In genomic region chr10:77970869-77971803, GRCh38 we compare ENCODE assay signal across 1 cellular context.
TF ChIP-seq lines count a peak whose summit lies in the region.

No MANE protein-coding gene starts in this region.

TF ChIP-seq in HepG2, 621 proteins besides CTCF, POLR2A, EP300 and RAD21 (continued from another document and continues in another):
- TF ChIP-seq RERE (CRISPR knock-in tag; IDR thresholded peaks at IDR 0.05; ENCODE audit: low read depth) (no peak), ZNF3 (CRISPR knock-in tag; IDR thresholded peaks at IDR 0.05) (peak; percentile 67; the same call in 1 of the 2 replicates), ZBED4 (CRISPR knock-in tag; IDR thresholded peaks at IDR 0.05; ENCODE audit: borderline replicate concordance) (no peak), KMT2B (CRISPR knock-in tag; IDR thresholded peaks at IDR 0.05) (no peak; the same call in 1 of the 2 replicates), ZNF598 (CRISPR knock-in tag; IDR thresholded peaks at IDR 0.05; ENCODE audit: borderline replicate concordance) (no peak), RELA (CRISPR knock-in tag; IDR thresholded peaks at IDR 0.05) (no peak), ZNF256 (CRISPR knock-in tag; conservative IDR thresholded peaks at IDR 0.05) (no peak), ZNF484 (CRISPR knock-in tag; IDR thresholded peaks at IDR 0.05; ENCODE audit: borderline replicate concordance, low read depth) (no peak), ZSCAN22 (CRISPR knock-in tag; IDR thresholded peaks at IDR 0.05) (no peak), BHLHE40 (IDR thresholded peaks at IDR 0.05; ENCODE audit: low read length) (no peak), ZNF121 (CRISPR knock-in tag; IDR thresholded peaks at IDR 0.05) (no peak)
- TF ChIP-seq, protein P1, sequence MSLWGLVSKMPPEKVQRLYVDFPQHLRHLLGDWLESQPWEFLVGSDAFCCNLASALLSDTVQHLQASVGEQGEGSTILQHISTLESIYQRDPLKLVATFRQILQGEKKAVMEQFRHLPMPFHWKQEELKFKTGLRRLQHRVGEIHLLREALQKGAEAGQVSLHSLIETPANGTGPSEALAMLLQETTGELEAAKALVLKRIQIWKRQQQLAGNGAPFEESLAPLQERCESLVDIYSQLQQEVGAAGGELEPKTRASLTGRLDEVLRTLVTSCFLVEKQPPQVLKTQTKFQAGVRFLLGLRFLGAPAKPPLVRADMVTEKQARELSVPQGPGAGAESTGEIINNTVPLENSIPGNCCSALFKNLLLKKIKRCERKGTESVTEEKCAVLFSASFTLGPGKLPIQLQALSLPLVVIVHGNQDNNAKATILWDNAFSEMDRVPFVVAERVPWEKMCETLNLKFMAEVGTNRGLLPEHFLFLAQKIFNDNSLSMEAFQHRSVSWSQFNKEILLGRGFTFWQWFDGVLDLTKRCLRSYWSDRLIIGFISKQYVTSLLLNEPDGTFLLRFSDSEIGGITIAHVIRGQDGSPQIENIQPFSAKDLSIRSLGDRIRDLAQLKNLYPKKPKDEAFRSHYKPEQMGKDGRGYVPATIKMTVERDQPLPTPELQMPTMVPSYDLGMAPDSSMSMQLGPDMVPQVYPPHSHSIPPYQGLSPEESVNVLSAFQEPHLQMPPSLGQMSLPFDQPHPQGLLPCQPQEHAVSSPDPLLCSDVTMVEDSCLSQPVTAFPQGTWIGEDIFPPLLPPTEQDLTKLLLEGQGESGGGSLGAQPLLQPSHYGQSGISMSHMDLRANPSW (CRISPR knock-in tag; IDR thresholded peaks at IDR 0.05; ENCODE audit: borderline replicate concordance), result no peak
- TF ChIP-seq, protein P2, sequence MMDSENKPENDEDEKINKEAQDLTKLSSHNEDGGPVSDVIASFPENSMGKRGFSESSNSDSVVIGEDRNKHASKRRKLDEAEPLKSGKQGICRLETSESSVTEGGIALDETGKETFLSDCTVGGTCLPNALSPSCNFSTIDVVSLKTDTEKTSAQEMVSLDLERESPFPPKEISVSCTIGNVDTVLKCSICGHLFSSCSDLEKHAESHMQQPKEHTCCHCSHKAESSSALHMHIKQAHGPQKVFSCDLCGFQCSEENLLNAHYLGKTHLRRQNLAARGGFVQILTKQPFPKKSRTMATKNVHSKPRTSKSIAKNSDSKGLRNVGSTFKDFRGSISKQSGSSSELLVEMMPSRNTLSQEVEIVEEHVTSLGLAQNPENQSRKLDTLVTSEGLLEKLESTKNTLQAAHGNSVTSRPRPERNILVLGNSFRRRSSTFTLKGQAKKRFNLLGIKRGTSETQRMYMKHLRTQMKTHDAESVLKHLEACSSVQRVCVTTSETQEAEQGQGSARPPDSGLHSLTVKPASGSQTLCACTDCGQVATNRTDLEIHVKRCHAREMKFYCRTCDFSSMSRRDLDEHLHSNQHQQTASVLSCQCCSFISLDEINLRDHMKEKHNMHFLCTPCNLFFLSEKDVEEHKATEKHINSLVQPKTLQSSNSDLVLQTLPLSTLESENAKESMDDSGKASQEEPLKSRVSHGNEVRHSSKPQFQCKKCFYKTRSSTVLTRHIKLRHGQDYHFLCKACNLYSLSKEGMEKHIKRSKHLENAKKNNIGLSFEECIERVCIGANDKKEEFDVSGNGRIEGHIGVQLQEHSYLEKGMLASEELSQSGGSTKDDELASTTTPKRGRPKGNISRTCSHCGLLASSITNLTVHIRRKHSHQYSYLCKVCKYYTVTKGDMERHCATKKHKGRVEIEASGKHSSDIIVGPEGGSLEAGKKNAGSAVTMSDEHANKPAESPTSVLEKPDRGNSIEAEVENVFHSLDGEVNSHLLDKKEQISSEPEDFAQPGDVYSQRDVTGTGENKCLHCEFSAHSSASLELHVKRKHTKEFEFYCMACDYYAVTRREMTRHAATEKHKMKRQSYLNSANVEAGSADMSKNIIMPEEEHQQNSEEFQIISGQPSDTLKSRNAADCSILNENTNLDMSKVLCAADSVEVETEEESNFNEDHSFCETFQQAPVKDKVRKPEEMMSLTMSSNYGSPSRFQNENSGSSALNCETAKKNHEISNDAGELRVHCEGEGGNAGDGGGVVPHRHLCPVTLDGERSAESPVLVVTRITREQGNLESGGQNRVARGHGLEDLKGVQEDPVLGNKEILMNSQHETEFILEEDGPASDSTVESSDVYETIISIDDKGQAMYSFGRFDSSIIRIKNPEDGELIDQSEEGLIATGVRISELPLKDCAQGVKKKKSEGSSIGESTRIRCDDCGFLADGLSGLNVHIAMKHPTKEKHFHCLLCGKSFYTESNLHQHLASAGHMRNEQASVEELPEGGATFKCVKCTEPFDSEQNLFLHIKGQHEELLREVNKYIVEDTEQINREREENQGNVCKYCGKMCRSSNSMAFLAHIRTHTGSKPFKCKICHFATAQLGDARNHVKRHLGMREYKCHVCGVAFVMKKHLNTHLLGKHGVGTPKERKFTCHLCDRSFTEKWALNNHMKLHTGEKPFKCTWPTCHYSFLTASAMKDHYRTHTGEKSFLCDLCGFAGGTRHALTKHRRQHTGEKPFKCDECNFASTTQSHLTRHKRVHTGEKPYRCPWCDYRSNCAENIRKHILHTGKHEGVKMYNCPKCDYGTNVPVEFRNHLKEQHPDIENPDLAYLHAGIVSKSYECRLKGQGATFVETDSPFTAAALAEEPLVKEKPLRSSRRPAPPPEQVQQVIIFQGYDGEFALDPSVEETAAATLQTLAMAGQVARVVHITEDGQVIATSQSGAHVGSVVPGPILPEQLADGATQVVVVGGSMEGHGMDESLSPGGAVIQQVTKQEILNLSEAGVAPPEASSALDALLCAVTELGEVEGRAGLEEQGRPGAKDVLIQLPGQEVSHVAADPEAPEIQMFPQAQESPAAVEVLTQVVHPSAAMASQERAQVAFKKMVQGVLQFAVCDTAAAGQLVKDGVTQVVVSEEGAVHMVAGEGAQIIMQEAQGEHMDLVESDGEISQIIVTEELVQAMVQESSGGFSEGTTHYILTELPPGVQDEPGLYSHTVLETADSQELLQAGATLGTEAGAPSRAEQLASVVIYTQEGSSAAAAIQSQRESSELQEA (CRISPR knock-in tag; IDR thresholded peaks at IDR 0.05; ENCODE audit: not compliant biosample characterization), result no peak
- TF ChIP-seq, protein P3, sequence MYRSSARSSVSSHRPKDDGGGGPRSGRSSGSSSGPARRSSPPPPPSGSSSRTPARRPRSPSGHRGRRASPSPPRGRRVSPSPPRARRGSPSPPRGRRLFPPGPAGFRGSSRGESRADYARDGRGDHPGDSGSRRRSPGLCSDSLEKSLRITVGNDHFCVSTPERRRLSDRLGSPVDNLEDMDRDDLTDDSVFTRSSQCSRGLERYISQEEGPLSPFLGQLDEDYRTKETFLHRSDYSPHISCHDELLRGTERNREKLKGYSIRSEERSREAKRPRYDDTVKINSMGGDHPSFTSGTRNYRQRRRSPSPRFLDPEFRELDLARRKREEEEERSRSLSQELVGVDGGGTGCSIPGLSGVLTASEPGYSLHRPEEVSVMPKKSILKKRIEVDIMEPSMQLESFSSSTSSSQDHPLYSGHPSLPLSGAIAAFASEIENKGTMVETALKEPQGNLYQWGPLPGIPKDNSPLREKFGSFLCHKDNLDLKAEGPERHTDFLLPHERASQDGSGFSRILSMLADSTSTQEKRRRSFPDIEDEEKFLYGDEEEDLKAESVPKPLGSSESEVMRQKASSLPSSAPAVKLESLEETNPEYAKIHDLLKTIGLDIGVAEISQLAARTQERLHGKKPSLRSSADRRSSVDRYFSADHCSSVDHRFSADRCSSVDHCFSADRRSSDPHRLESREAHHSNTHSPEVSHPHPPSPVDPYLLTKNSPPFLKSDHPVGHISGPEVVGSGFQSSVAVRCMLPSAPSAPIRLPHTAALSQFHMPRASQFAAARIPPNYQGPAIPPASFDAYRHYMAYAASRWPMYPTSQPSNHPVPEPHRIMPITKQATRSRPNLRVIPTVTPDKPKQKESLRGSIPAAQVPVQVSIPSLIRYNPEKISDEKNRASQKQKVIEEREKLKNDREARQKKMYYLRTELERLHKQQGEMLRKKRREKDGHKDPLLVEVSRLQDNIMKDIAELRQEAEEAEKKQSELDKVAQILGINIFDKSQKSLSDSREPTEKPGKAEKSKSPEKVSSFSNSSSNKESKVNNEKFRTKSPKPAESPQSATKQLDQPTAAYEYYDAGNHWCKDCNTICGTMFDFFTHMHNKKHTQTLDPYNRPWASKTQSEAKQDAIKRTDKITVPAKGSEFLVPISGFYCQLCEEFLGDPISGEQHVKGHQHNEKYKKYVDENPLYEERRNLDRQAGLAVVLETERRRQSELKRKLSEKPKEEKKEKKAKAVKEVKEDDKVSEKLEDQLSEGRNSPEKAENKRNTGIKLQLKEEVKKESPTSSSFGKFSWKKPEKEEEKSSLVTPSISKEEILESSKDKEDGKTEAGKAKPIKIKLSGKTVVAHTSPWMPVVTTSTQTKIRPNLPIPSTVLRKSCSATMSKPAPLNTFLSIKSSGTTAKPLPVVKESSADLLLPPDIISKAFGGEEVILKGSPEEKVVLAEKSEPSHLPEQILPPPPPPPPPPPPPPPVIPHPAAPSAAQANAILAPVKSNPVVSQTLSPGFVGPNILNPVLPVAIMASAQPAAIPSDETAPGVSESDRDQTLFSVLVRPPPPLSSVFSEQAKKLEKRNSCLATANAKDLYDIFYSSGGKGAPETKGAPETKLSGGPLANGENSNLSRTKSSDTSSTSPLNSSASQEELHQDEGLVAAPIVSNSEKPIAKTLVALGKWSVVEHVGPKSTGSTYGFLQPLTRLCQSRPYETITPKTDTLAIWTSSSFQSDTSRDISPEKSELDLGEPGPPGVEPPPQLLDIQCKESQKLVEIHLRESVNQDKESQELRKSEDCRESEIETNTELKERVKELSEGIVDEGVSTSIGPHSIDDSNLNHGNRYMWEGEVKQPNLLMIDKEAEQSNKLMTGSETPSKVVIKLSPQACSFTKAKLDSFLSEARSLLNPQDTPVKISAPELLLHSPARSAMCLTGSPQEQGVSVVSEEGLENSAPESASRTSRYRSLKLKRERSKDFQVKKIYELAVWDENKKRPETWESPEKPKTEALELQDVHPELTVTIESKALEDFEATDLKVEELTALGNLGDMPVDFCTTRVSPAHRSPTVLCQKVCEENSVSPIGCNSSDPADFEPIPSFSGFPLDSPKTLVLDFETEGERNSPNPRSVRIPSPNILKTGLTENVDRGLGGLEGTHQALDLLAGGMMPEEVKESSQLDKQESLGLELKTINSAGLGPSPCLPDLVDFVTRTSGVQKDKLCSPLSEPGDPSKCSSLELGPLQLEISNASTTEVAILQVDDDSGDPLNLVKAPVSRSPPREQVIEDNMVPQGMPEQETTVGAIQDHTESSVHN (CRISPR knock-in tag; IDR thresholded peaks at IDR 0.05), result no peak; the same call in 1 of the 2 replicates
- TF ChIP-seq, protein P4, sequence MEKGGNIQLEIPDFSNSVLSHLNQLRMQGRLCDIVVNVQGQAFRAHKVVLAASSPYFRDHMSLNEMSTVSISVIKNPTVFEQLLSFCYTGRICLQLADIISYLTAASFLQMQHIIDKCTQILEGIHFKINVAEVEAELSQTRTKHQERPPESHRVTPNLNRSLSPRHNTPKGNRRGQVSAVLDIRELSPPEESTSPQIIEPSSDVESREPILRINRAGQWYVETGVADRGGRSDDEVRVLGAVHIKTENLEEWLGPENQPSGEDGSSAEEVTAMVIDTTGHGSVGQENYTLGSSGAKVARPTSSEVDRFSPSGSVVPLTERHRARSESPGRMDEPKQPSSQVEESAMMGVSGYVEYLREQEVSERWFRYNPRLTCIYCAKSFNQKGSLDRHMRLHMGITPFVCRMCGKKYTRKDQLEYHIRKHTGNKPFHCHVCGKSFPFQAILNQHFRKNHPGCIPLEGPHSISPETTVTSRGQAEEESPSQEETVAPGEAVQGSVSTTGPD (CRISPR knock-in tag; IDR thresholded peaks at IDR 0.05), result no peak
